In the genomic region with DNA sequence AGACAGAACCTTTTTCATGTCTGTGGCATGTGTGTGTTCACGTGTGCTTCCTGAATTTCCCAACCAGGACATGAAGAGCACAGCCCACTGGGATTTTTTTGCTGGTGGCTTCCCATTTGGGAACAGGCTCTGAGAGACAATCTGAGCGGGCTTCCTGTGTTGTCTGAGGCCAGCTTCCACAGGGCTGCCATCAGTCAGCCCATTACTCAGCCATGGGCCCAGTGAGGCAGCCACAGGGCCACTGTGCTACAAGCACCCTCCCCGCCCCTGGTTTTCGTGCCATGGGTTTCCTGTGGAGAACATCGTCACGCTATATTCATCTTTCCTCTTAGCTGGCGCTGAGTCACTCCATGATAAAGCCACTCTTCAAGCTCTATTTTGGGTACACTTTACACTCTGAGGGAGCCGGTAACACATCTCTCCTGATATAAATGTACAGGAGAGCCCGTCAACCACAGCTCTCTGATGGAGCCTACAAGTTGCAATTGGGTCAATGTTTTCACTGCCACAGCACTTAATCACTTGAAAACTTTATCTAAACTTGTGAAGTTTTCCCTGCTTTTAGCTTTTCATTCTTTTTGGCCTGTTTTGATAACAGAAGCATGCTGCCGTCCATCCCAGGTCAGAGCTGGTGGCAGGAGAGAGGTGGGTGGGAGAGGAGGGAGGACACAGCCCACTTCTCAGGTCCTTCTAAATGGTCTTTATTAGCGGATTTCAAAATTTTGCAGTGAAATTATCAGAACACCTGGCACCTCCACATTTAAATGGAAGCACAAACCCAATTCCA, we compare ENCODE assay signal across 8 cellular contexts.
DNase-seq lines count a peak whose midpoint lies in the region; ATAC-seq, FAIRE-seq and TF ChIP-seq lines count a peak whose summit lies in the region.

No MANE protein-coding gene starts in this region.

- CTCF ChIA-PET in Calu3 (lab: Charles Lee) (interaction anchor here (1.0 kb wide), 1 partner anchor 9 kb away, joined by 3 read pairs; no protein-coding TSS in a partner anchor), HepG2 (lab: Yijun Ruan, JAX; ENCODE audit: low intra/inter-chr PET ratio, low total read pairs) (no interaction called here)

- H3K79me2 ChIP-seq in HepG2 (ENCODE audit: insufficient read depth, low read length) = peaks cover 21% of the 10 kb centered on the region
- H3K79me2 ChIP-seq in Karpas-422 (ENCODE audit: low read length) = no peaks in the 10 kb centered on the region

- peaks cover 44% of the 10 kb centered on the region for H3K4me1 Mint-ChIP-seq in Calu3 (ENCODE audit: low read depth, unreplicated experiment)

- H3K4me3 ChIP-seq in body of pancreas (no peak overlapping the region), HepG2 (replicated peaks in 1 of 3; ENCODE audit: insufficient read depth in 1 of 3, low read depth in 2 of 3, low read length in 3 of 3) (no peak overlapping the region), Karpas-422 (ENCODE audit: low read length) (no peak overlapping the region)

- peak overlapping the region; percentile 94 for H3K27ac Mint-ChIP-seq in Calu3 (ENCODE audit: unreplicated experiment)

- H3K36me3 ChIP-seq in body of pancreas (replicated peaks in 1 of 2; ENCODE audit: insufficient read depth in 1 of 2, low read depth in 2 of 2) (no peaks in the 10 kb centered on the region), HepG2 (replicated peaks in 1 of 2; ENCODE audit: control insufficient read depth in 1 of 2, insufficient read depth in 2 of 2, low read length in 2 of 2) (peaks cover 1 to 10% of the 10 kb centered on the region in 2 experiments; a peak in 2 of 5 replicates), Karpas-422 (ENCODE audit: insufficient read depth, low read length) (no peaks in the 10 kb centered on the region)

- H3K9me2 ChIP-seq in Karpas-422 (replicated peaks; ENCODE audit: insufficient read depth, low read length) = 0 out of 2 replicates have a peak, but pooled peaks cover under 1% of the 10 kb centered on the region

- TF ChIP-seq EP300 in HepG2 (IDR thresholded peaks at IDR 0.05; ENCODE audit: low read depth in 2 of 2, low read length in 2 of 2) (no peak), HepG2 (CRISPR knock-in tag; IDR thresholded peaks at IDR 0.05; ENCODE audit: borderline replicate concordance) (no peak)

- H3K4me2 ChIP-seq in HepG2 (ENCODE audit: low read depth, low read length) (peak overlapping the region; percentile 73), Karpas-422 (ENCODE audit: low read depth, low read length, poor library complexity, severe bottlenecking) (no peak overlapping the region)

- POLR2A ChIA-PET in HepG2 (lab: Yijun Ruan, JAX) = interaction anchor here (0.9 to 1.0 kb wide), 2 partner anchors 19 to 20 kb away, joined by 3 read pairs; no protein-coding TSS in a partner anchor

- H3K27me3 Mint-ChIP-seq in Calu3 (ENCODE audit: unreplicated experiment) = no peaks in the 10 kb centered on the region

- BruUV-seq in Calu3 (replicated peaks; lab: Mats Ljungman, UMichigan) (TSS peak; percentile 89), HepG2 (replicated peaks; lab: Mats Ljungman, UMichigan) (no TSS peak)

- ATAC-seq in HG03108 (IDR thresholded peaks at IDR 0.05; ENCODE audit: unreplicated experiment) (peak; percentile 32), body of pancreas (peak; percentile 14), HepG2 (peak; percentile 41)

- TF ChIP-seq RAD21 in HepG2 (CRISPR knock-in tag; IDR thresholded peaks at IDR 0.05) = no peak

- H4K20me1 ChIP-seq in HepG2 (ENCODE audit: insufficient read depth, low read length) (no peaks in the 10 kb centered on the region), Karpas-422 (ENCODE audit: insufficient read depth, low read depth, low read length) (no peaks in the 10 kb centered on the region)

- DNase-seq in Calu3 (peak; percentile 63), UCSD-AML1 (lab: John Stamatoyannopoulos, UW; ENCODE audit: unreplicated experiment) (peak; percentile 68), body of pancreas (peak in 2 of 4 donors; percentile 23 to 54), HepG2 (ENCODE audit: low spot score) (no peak), NCI-H526 treated with DMSO at 0.1 percent for 48 hours (lab: John Stamatoyannopoulos, UW) (no peak), Karpas-422 (no peak)
- DNase-seq in stimulated activated CD8-positive, alpha-beta memory T cell treated with anti-CD3 and anti-CD28 coated beads, Interleukin-15, amount 100 ng/mL, for 48 hours (ENCODE audit: low read depth in 2 of 2) = peak; percentile 82 to 87

- TF ChIP-seq POLR2A in body of pancreas (IDR thresholded peaks at IDR 0.05) (no peak), HepG2 (IDR thresholded peaks at IDR 0.05; ENCODE audit: insufficient read depth in 1 of 2, low read depth in 2 of 2, low read length in 2 of 2) (no peak)

- 63 to 75% methylated on average over 11 of the region's 11 CpGs for WGBS in body of pancreas, 2 donors
- 96% methylated on average over 10 of the region's 11 CpGs for WGBS in HepG2 (ENCODE audit: low lambda C conversion rate)

- intact Hi-C loops in Calu3 (cut with micrococcal nuclease; ENCODE audit: unreplicated experiment) = no loop called here
- intact Hi-C loops in body of pancreas (cut with DNase I) = no loop called here
- intact Hi-C loops in HepG2 (cut with micrococcal nuclease; ENCODE audit: unreplicated experiment) = no loop called here

- no peaks in the 10 kb centered on the region for H3K27me3 ChIP-seq in body of pancreas
- no peaks in the 10 kb centered on the region for H3K27me3 ChIP-seq in HepG2 (ENCODE audit: control insufficient read depth in 1 of 2, insufficient read depth in 2 of 2, low read length in 2 of 2)
- peaks cover 2% of the 10 kb centered on the region; the same call in 1 of the 2 replicates for H3K27me3 ChIP-seq in Karpas-422 (ENCODE audit: low read length)

- H3K36me3 Mint-ChIP-seq in Calu3 (ENCODE audit: insufficient read depth, unreplicated experiment) = no peaks in the 10 kb centered on the region

- peak overlapping the region; percentile 59 for H3K4me3 Mint-ChIP-seq in Calu3 (ENCODE audit: low read depth, unreplicated experiment)

- no peak for FAIRE-seq in HepG2 (lab: Jason Lieb, UNC)

- in situ Hi-C loops in HepG2 (cut with HindIII; ENCODE audit: extremely low pct_ligation_motif_present, low pct_unique_long_range_greater_than_20kb) = no loop called here

- no peak for TF ChIP-seq CTCF in Calu3 (IDR thresholded peaks at IDR 0.05; ENCODE audit: unreplicated experiment)
- no peak for TF ChIP-seq CTCF in body of pancreas (IDR thresholded peaks at IDR 0.05)
- TF ChIP-seq CTCF in HepG2 (CRISPR knock-in tag; IDR thresholded peaks at IDR 0.05) = no peak

- H3K9me3 Mint-ChIP-seq in Calu3 (ENCODE audit: low read depth, unreplicated experiment) = peaks cover 2% of the 10 kb centered on the region

- H3K27ac ChIP-seq in body of pancreas (peak overlapping the region; percentile 73 to 90 (median 77)), HepG2 (ENCODE audit: extremely low read length, insufficient read depth, low read length) (peak overlapping the region; percentile 84), Karpas-422 (ENCODE audit: low read length) (no peak overlapping the region)

- H3K4me1 ChIP-seq in body of pancreas = peaks cover 57% of the 10 kb centered on the region
- H3K4me1 ChIP-seq in HepG2 (ENCODE audit: insufficient read depth, low read length) = peaks cover 78% of the 10 kb centered on the region
- no peaks in the 10 kb centered on the region for H3K4me1 ChIP-seq in Karpas-422 (ENCODE audit: low read length)

- H3K9me3 ChIP-seq in body of pancreas (no peaks in the 10 kb centered on the region), HepG2 (ENCODE audit: low read length) (0 out of 2 replicates have a peak, but pooled peaks cover 3% of the 10 kb centered on the region), Karpas-422 (ENCODE audit: low read length) (no peaks in the 10 kb centered on the region)

- H2AFZ ChIP-seq in HepG2 (ENCODE audit: low read length) (no peak overlapping the region), Karpas-422 (ENCODE audit: low read length) (no peak overlapping the region)

- H3K9ac ChIP-seq in HepG2 (ENCODE audit: insufficient read depth, low read depth, low read length) (peak overlapping the region; percentile 50; the same call in 1 of the 2 replicates), Karpas-422 (ENCODE audit: low read length) (no peak overlapping the region)

TF ChIP-seq in HepG2, 621 proteins besides CTCF, POLR2A, EP300 and RAD21 (continues in another document):
- TF ChIP-seq NR2C2 (CRISPR knock-in tag; IDR thresholded peaks at IDR 0.05; ENCODE audit: borderline replicate concordance) (no peak), ZBTB38 (CRISPR knock-in tag; IDR thresholded peaks at IDR 0.05) (peak; percentile 84; the same call in 1 of the 2 replicates)
- TF ChIP-seq, protein P1, sequence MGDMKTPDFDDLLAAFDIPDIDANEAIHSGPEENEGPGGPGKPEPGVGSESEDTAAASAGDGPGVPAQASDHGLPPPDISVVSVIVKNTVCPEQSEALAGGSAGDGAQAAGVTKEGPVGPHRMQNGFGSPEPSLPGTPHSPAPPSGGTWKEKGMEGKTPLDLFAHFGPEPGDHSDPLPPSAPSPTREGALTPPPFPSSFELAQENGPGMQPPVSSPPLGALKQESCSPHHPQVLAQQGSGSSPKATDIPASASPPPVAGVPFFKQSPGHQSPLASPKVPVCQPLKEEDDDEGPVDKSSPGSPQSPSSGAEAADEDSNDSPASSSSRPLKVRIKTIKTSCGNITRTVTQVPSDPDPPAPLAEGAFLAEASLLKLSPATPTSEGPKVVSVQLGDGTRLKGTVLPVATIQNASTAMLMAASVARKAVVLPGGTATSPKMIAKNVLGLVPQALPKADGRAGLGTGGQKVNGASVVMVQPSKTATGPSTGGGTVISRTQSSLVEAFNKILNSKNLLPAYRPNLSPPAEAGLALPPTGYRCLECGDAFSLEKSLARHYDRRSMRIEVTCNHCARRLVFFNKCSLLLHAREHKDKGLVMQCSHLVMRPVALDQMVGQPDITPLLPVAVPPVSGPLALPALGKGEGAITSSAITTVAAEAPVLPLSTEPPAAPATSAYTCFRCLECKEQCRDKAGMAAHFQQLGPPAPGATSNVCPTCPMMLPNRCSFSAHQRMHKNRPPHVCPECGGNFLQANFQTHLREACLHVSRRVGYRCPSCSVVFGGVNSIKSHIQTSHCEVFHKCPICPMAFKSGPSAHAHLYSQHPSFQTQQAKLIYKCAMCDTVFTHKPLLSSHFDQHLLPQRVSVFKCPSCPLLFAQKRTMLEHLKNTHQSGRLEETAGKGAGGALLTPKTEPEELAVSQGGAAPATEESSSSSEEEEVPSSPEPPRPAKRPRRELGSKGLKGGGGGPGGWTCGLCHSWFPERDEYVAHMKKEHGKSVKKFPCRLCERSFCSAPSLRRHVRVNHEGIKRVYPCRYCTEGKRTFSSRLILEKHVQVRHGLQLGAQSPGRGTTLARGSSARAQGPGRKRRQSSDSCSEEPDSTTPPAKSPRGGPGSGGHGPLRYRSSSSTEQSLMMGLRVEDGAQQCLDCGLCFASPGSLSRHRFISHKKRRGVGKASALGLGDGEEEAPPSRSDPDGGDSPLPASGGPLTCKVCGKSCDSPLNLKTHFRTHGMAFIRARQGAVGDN (CRISPR knock-in tag; IDR thresholded peaks at IDR 0.05) = peak; percentile 51; the same call in 1 of the 2 replicates

Comparison
In these comparisons a context has a peak if more than half of its experiments do, and no peak if none do; other contexts are left out.
1. DNase-seq: peak in Calu3 (single experiment), UCSD-AML1 (single experiment) and stimulated activated CD8-positive, alpha-beta memory T cell treated with anti-CD3 and anti-CD28 coated beads, Interleukin-15, amount 100 ng/mL, for 48 hours (2 of 2); none in HepG2 (single experiment), NCI-H526 treated with DMSO at 0.1 percent for 48 hours (single experiment) and Karpas-422 (single experiment).
2. Peak in every context shown above with its lines, with median percentiles within 50 percentile points of each other: ATAC-seq.